16 cellular contexts compared by ENCODE assay signal in genomic region chr2:117801826-117802225, GRCh38.
"Had no signal": no experiment of that assay in that cellular context is flagged by ENCODE, and none has a peak within 500 bp of the region (broad histone marks: within the 10 kb centered on the region; RNA-seq: fewer than 3 reads in every experiment).

No MANE protein-coding gene starts in this region.

- H3K27ac ChIP-seq: epithelial cell of prostate, left ventricle myocardium inferior, neutrophil, skin epidermis, tibial artery had no signal

- DNase-seq: activated CD4-positive, alpha-beta T cell treated with anti-CD3 and anti-CD28 coated beads, Interleukin-2, amount 50 U/mL, for 1 hour; activated CD8-positive, alpha-beta memory T cell treated with anti-CD3 and anti-CD28 coated beads for 24 hours; activated naive CD8-positive, alpha-beta T cell treated with anti-CD3 and anti-CD28 coated beads for 36 hours; dermis blood vessel endothelial cell; effector memory CD8-positive, alpha-beta T cell; hippocampal formation; kidney; left ventricle myocardium inferior; naive thymus-derived CD8-positive, alpha-beta T cell; stimulated activated CD4-positive, alpha-beta T cell treated with anti-CD3 and anti-CD28 coated beads, Interleukin-15, amount 100 ng/mL, for 24 hours; stimulated activated CD4-positive, alpha-beta T cell treated with anti-CD3 and anti-CD28 coated beads, Interleukin-4, amount 100 ng/mL, for 1 hour; stimulated activated naive B cell treated with anti-CD40 and anti-IgM and Interleukin-4, amounts not matched to agents 10 μg/mL and 1 μg/mL and 100 μg/mL, for 72 hours; tibial artery had no signal

- H3K4me3 ChIP-seq: left ventricle myocardium inferior, skin epidermis, tibial artery had no signal

- H3K36me3 ChIP-seq: left ventricle myocardium inferior, neutrophil, tibial artery had no signal

- H3K4me1 ChIP-seq: left ventricle myocardium inferior, tibial artery had no signal

- ATAC-seq: effector memory CD8-positive, alpha-beta T cell; naive thymus-derived CD8-positive, alpha-beta T cell; stimulated activated naive B cell treated with anti-CD40 and anti-IgM and Interleukin-4, amounts not matched to agents 10 μg/mL and 1 μg/mL and 100 μg/mL, for 72 hours had no signal

- H3K9me3 ChIP-seq: left ventricle myocardium inferior, neutrophil, tibial artery had no signal
